ENCODE assay signal across 8 cellular contexts in genomic region chr2:217899231-217900009, GRCh38.
DNase-seq lines count a peak whose midpoint lies in the region; ATAC-seq and TF ChIP-seq lines count a peak whose summit lies in the region.

No MANE protein-coding gene starts in this region.

- peak; percentile 54 for ATAC-seq in GM18520 (IDR thresholded peaks at IDR 0.05; ENCODE audit: unreplicated experiment)
- ATAC-seq in activated T-helper 17 cell treated with anti-CD3 and anti-CD28 coated beads, Interleukin-2, amount 50 U/mL, for 72 hours (replicated peaks): peak; percentile 15
- peak; percentile 18 for ATAC-seq in left ventricle myocardium superior
- peak; percentile 41 for ATAC-seq in stimulated activated effector memory CD8-positive, alpha-beta T cell treated with anti-CD3 and anti-CD28 coated beads, Interleukin-12 subunit alpha, Interleukin-12 subunit beta, amount 100 ng/mL, for 72 hours
- no peak for ATAC-seq in HG03571 (IDR thresholded peaks at IDR 0.05; ENCODE audit: unreplicated experiment)

- H3K4me1 Mint-ChIP-seq in activated T-helper 17 cell treated with anti-CD3 and anti-CD28 coated beads, Interleukin-2, amount 50 U/mL, for 72 hours: no peaks in the 10 kb centered on the region
- H3K4me1 Mint-ChIP-seq in stimulated activated effector memory CD8-positive, alpha-beta T cell treated with anti-CD3 and anti-CD28 coated beads, Interleukin-12 subunit alpha, Interleukin-12 subunit beta, amount 100 ng/mL, for 72 hours: peaks cover 6% of the 10 kb centered on the region

- peaks cover 10% of the 10 kb centered on the region for H3K27me3 Mint-ChIP-seq in activated T-helper 17 cell treated with anti-CD3 and anti-CD28 coated beads, Interleukin-2, amount 50 U/mL, for 72 hours

- no peaks in the 10 kb centered on the region for H3K9me3 ChIP-seq in AG04450 (ENCODE audit: control insufficient read depth, insufficient read depth, low read length)

- POLR2A ChIA-PET in AG04450 (lab: Yijun Ruan, JAX): interaction anchor here (0.6 kb wide), 1 partner anchor 36 kb away, joined by 4 read pairs; no protein-coding TSS in a partner anchor

- H3K36me3 Mint-ChIP-seq in activated T-helper 17 cell treated with anti-CD3 and anti-CD28 coated beads, Interleukin-2, amount 50 U/mL, for 72 hours (ENCODE audit: low read depth): no peaks in the 10 kb centered on the region
- no peaks in the 10 kb centered on the region for H3K36me3 Mint-ChIP-seq in stimulated activated effector memory CD8-positive, alpha-beta T cell treated with anti-CD3 and anti-CD28 coated beads, Interleukin-12 subunit alpha, Interleukin-12 subunit beta, amount 100 ng/mL, for 72 hours

- no peak overlapping the region for H3K4me3 Mint-ChIP-seq in activated T-helper 17 cell treated with anti-CD3 and anti-CD28 coated beads, Interleukin-2, amount 50 U/mL, for 72 hours
- peak overlapping the region; percentile 30 for H3K4me3 Mint-ChIP-seq in stimulated activated effector memory CD8-positive, alpha-beta T cell treated with anti-CD3 and anti-CD28 coated beads, Interleukin-12 subunit alpha, Interleukin-12 subunit beta, amount 100 ng/mL, for 72 hours

- H3K4me3 ChIP-seq in AG04450 (ENCODE audit: low read depth, low read length) (0 out of 2 replicates have a peak overlapping the region, but pooled peaks have one; percentile 12), LNCaP clone FGC (ENCODE audit: low read depth, low read length) (no peak overlapping the region)

- H3K27me3 ChIP-seq in AG04450 (ENCODE audit: control insufficient read depth, insufficient read depth, low read length): no peaks in the 10 kb centered on the region

- CTCF ChIA-PET in AG04450 (lab: Charles Lee): interaction anchor here (0.6 to 2.3 kb wide), 29 partner anchors 10 to 143 kb away, joined by 3 to 11 read pairs (median 4); no protein-coding TSS in a partner anchor

- DNase-seq in AG04450 (ENCODE audit: low read depth, low spot score): peak; percentile 59
- no peak for DNase-seq in LNCaP clone FGC (ENCODE audit: low read depth)
- peak; percentile 83 for DNase-seq in left ventricle myocardium superior
- DNase-seq in stimulated activated effector memory CD8-positive, alpha-beta T cell treated with anti-CD3 and anti-CD28 coated beads, Interleukin-12 subunit alpha, Interleukin-12 subunit beta, amount 100 ng/mL, for 72 hours (ENCODE audit: low spot score in 2 of 2): no peak
- DNase-seq in effector CD4-positive, alpha-beta T cell: no peak

- intact Hi-C loops in left ventricle myocardium superior (cut with micrococcal nuclease): no loop called here

- H3K27ac ChIP-seq in AG04450 (ENCODE audit: low read depth, low read length): peak overlapping the region; percentile 61

- no peaks in the 10 kb centered on the region for H3K9me3 Mint-ChIP-seq in activated T-helper 17 cell treated with anti-CD3 and anti-CD28 coated beads, Interleukin-2, amount 50 U/mL, for 72 hours
- no peaks in the 10 kb centered on the region for H3K9me3 Mint-ChIP-seq in stimulated activated effector memory CD8-positive, alpha-beta T cell treated with anti-CD3 and anti-CD28 coated beads, Interleukin-12 subunit alpha, Interleukin-12 subunit beta, amount 100 ng/mL, for 72 hours

- TF ChIP-seq CTCF in AG04450 (IDR thresholded peaks at IDR 0.05; ENCODE audit: low read depth, low read length) (peak; percentile 81), LNCaP clone FGC (IDR thresholded peaks at IDR 0.05; ENCODE audit: control insufficient read depth, extremely low read depth, insufficient read depth) (peak; percentile 62)

- peak overlapping the region; percentile 43 for H3K27ac Mint-ChIP-seq in activated T-helper 17 cell treated with anti-CD3 and anti-CD28 coated beads, Interleukin-2, amount 50 U/mL, for 72 hours
- no peak overlapping the region for H3K27ac Mint-ChIP-seq in stimulated activated effector memory CD8-positive, alpha-beta T cell treated with anti-CD3 and anti-CD28 coated beads, Interleukin-12 subunit alpha, Interleukin-12 subunit beta, amount 100 ng/mL, for 72 hours

Comparison
In these comparisons a context has a peak if more than half of its experiments do, and no peak if none do; other contexts are left out.
1. DNase-seq: peak in AG04450 (single experiment) and left ventricle myocardium superior (single experiment); none in LNCaP clone FGC (single experiment), stimulated activated effector memory CD8-positive, alpha-beta T cell treated with anti-CD3 and anti-CD28 coated beads, Interleukin-12 subunit alpha, Interleukin-12 subunit beta, amount 100 ng/mL, for 72 hours (0 of 2) and effector CD4-positive, alpha-beta T cell (single experiment).